In the genomic region with DNA sequence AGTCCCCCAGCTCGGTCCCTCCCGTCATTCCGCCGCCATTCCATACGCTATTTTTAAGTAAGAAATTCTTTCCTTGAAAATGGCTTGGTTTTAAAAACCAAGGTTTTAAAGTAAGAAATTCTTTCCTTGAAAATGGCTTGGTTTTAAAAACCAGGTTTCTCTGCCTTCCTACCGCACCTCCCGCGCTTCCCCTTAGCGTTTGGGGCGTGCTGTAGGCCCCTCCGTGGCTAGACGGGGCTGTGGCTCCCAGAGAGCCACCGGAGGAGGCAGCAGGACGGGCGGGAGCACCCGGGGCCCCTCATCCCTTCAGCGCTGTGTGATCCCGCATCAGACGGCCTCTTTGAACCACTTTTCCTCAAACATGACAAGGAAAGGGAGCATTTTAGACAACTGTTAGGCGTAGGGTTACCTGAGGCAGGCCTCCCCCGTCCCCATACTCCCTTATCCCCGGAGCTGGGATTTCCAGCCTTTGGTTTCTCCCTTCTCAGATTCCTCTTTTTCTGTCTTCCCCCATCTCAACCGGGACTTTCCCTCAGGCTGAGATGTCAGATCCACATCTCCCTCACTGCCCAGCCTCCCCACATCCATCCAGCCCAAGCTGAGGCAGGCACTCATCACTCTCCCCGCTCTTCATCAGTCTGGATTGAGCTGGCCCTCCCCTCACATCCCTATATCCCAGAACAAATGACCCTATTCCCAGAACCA, we compare ENCODE assay signal across 8 cellular contexts. TPM values are rescaled to one million over a fixed set of nuclear protein-coding genes. Genes with fewer than 3 reads are reported as not detected.
A peak's percentile ranks its signal among the peaks of the same experiment; 100 is the strongest.
DNase-seq lines count a peak whose midpoint lies in the region; ATAC-seq and TF ChIP-seq lines count a peak whose summit lies in the region.

No MANE protein-coding gene starts in this region.

- H3K9me3 ChIP-seq in OCI-LY3 (ENCODE audit: insufficient read depth, low read length): no peaks in the 10 kb centered on the region

- no peaks in the 10 kb centered on the region for H3K27me3 Mint-ChIP-seq in osteocyte (ENCODE audit: unreplicated experiment)

- peaks cover 91% of the 10 kb centered on the region for H3K4me1 ChIP-seq in OCI-LY3 (ENCODE audit: low read length)

- peaks cover 1% of the 10 kb centered on the region for H3K36me3 Mint-ChIP-seq in osteocyte (ENCODE audit: unreplicated experiment)

- H3K27me3 ChIP-seq in OCI-LY3 (ENCODE audit: low read depth, low read length): no peaks in the 10 kb centered on the region

- no peak for ATAC-seq in GM21619 (IDR thresholded peaks at IDR 0.05; ENCODE audit: unreplicated experiment)

- H3K4me3 Mint-ChIP-seq in osteocyte (ENCODE audit: unreplicated experiment): peak overlapping the region; percentile 72

- H2AFZ ChIP-seq in OCI-LY3 (ENCODE audit: low read depth, low read length): no peak overlapping the region

- TF ChIP-seq CTCF in OCI-LY3 (IDR thresholded peaks at IDR 0.05; ENCODE audit: low read depth, low read length) (no peak), epithelial cell of proximal tubule (conservative IDR thresholded peaks at IDR 0.05; ENCODE audit: low read depth, low read length) (no peak), osteocyte (IDR thresholded peaks at IDR 0.05) (no peak)

- peaks cover 27% of the 10 kb centered on the region for H3K4me1 Mint-ChIP-seq in osteocyte (ENCODE audit: unreplicated experiment)

- H3K4me2 ChIP-seq in OCI-LY3 (ENCODE audit: low read length): peak overlapping the region; percentile 98

- no peaks in the 10 kb centered on the region for H3K36me3 ChIP-seq in OCI-LY3 (replicated peaks; ENCODE audit: low read depth, low read length)

- DNase-seq in COLO668 (lab: John Stamatoyannopoulos, UW; ENCODE audit: unreplicated experiment): peak; percentile 53
- DNase-seq in epithelial cell of proximal tubule (ENCODE audit: low read depth): no peak
- DNase-seq in osteocyte (ENCODE audit: extremely low spot score, unreplicated experiment): no peak
- no peak for DNase-seq in GDM1 (lab: John Stamatoyannopoulos, UW)
- DNase-seq in stimulated activated CD4-positive, alpha-beta T cell treated with anti-CD3 and anti-CD28 coated beads, Interleukin-2, amount 100 ng/mL, for 24 hours: no peak
- DNase-seq in NCI-H1092 treated with DMSO at 0.1 percent for 48 hours (lab: John Stamatoyannopoulos, UW): no peak

- peak overlapping the region; percentile 98 for H3K27ac ChIP-seq in OCI-LY3 (ENCODE audit: low read length)

- H3K4me3 ChIP-seq in OCI-LY3 (ENCODE audit: low read length) (peak overlapping the region; percentile 93), epithelial cell of proximal tubule (ENCODE audit: low read depth, low read length) (peak overlapping the region; percentile 79)

- H3K9me3 Mint-ChIP-seq in osteocyte (ENCODE audit: unreplicated experiment): no peaks in the 10 kb centered on the region

- peak overlapping the region; percentile 100 for H3K9ac ChIP-seq in OCI-LY3 (ENCODE audit: low read length)

- peak overlapping the region; percentile 84 for H3K27ac Mint-ChIP-seq in osteocyte (ENCODE audit: unreplicated experiment)

- H3K79me2 ChIP-seq in OCI-LY3 (ENCODE audit: low read length): peaks cover 22% of the 10 kb centered on the region

- H4K20me1 ChIP-seq in OCI-LY3 (ENCODE audit: insufficient read depth, low read length): no peaks in the 10 kb centered on the region

RNA-seq across cellular contexts. Expression of gene CD58, which starts 0.5 kb away (rescaled TPM):
- total RNA-seq in epithelial cell of proximal tubule (14.2 and 15.5 TPM in 2 replicates), osteocyte (11.0 and 11.1 TPM in 2 replicates)
